ENCODE assay signal across 25 cellular contexts in genomic region chr4:25321703-25322102, GRCh38. TPM values are rescaled to one million over a fixed set of nuclear protein-coding genes. Genes with fewer than 3 reads are reported as not detected.
A peak's percentile ranks its signal among the peaks of the same experiment; 100 is the strongest.
DNase-seq lines count a peak whose midpoint lies in the region; ATAC-seq, FAIRE-seq and TF ChIP-seq lines count a peak whose summit lies in the region.
"Had no signal": no experiment of that assay in that cellular context is flagged by ENCODE, and none has a peak within 500 bp of the region (broad histone marks: within the 10 kb centered on the region; RNA-seq: fewer than 3 reads in every experiment).

No MANE protein-coding gene starts in this region.

- no peak overlapping the region for H3K4me3 Mint-ChIP-seq in activated CD4-positive, alpha-beta T cell treated with anti-CD3 and anti-CD28 coated beads, Interleukin-2, amount 10 ng/mL, durations not matched to agents 7 days and 5 days
- H3K4me3 Mint-ChIP-seq: memory B cell, naive B cell, T-cell had no signal

- H3K27me3 ChIP-seq in bronchial epithelial cell (ENCODE audit: control insufficient read depth, insufficient read depth, low read length) (no peaks in the 10 kb centered on the region), lower lobe of right lung (ENCODE audit: low read depth) (no peaks in the 10 kb centered on the region)
- H3K27me3 ChIP-seq: right atrium auricular region, uterus had no signal

- peak; percentile 43 for FAIRE-seq in bronchial epithelial cell (lab: Jason Lieb, UNC)
- FAIRE-seq: A204.1, D721Med, HTR-8/SVneo had no signal

- intact Hi-C loops in lower lobe of right lung (cut with DNase I) = no loop called here

- TF ChIP-seq CTCF in bronchial epithelial cell (IDR thresholded peaks at IDR 0.05; ENCODE audit: insufficient read depth, low read length, severe bottlenecking) (no peak), lower lobe of right lung (IDR thresholded peaks at IDR 0.05) (no peak)

- no peaks in the 10 kb centered on the region for H3K27me3 Mint-ChIP-seq in activated CD4-positive, alpha-beta T cell treated with anti-CD3 and anti-CD28 coated beads, Interleukin-2, amount 10 ng/mL, durations not matched to agents 7 days and 5 days
- H3K27me3 Mint-ChIP-seq: memory B cell, naive B cell, T-cell had no signal

- POLR2A ChIA-PET in activated CD4-positive, alpha-beta T cell treated with anti-CD3 and anti-CD28 coated beads, Interleukin-2, amount 10 ng/mL, durations not matched to agents 7 days and 5 days (lab: Charles Lee) = no interaction called here

- H3K4me1 ChIP-seq in lower lobe of right lung = no peaks in the 10 kb centered on the region
- H3K4me1 ChIP-seq: right atrium auricular region, uterus had no signal

- H3K4me1 Mint-ChIP-seq in activated CD4-positive, alpha-beta T cell treated with anti-CD3 and anti-CD28 coated beads, Interleukin-2, amount 10 ng/mL, durations not matched to agents 7 days and 5 days = peaks cover 28% of the 10 kb centered on the region
- H3K4me1 Mint-ChIP-seq: memory B cell had no signal

- H3K27ac Mint-ChIP-seq in activated CD4-positive, alpha-beta T cell treated with anti-CD3 and anti-CD28 coated beads, Interleukin-2, amount 10 ng/mL, durations not matched to agents 7 days and 5 days = peak overlapping the region; percentile 38
- H3K27ac Mint-ChIP-seq: memory B cell, T-cell had no signal

- H3K9me3 ChIP-seq in lower lobe of right lung = no peaks in the 10 kb centered on the region
- H3K9me3 ChIP-seq: right atrium auricular region, uterus had no signal

- H3K9me3 Mint-ChIP-seq in activated CD4-positive, alpha-beta T cell treated with anti-CD3 and anti-CD28 coated beads, Interleukin-2, amount 10 ng/mL, durations not matched to agents 7 days and 5 days = no peaks in the 10 kb centered on the region
- H3K9me3 Mint-ChIP-seq: activated T-helper 1 cell treated with anti-CD3 and anti-CD28 coated beads, Interleukin-12 subunit alpha, Interleukin-12 subunit beta, Interleukin-2, Interleukin-4 antibody, amounts not matched to agents 30 ng/mL and 10 ng/mL and 1 ng/mL, durations not matched to agents 14 hours and 24 hours and 36 hours; memory B cell; naive B cell; T-cell had no signal

- CTCF ChIA-PET in activated CD4-positive, alpha-beta T cell treated with anti-CD3 and anti-CD28 coated beads, Interleukin-2, amount 10 ng/mL, durations not matched to agents 7 days and 5 days (lab: Charles Lee) = interaction anchor here (3.7 kb wide), 1 partner anchor 9 kb away, joined by 48 read pairs; the partner anchor contains the start of gene ZCCHC4

- H3K27ac ChIP-seq in lower lobe of right lung = no peak overlapping the region
- H3K27ac ChIP-seq: right atrium auricular region, uterus had no signal

- no peaks in the 10 kb centered on the region for H3K36me3 ChIP-seq in bronchial epithelial cell (ENCODE audit: control insufficient read depth, insufficient read depth, low read length)
- H3K36me3 ChIP-seq in lower lobe of right lung = peaks cover 38% of the 10 kb centered on the region
- H3K36me3 ChIP-seq: uterus had no signal

- peaks cover 20% of the 10 kb centered on the region for H3K36me3 Mint-ChIP-seq in activated CD4-positive, alpha-beta T cell treated with anti-CD3 and anti-CD28 coated beads, Interleukin-2, amount 10 ng/mL, durations not matched to agents 7 days and 5 days (ENCODE audit: low read depth)

- DNase-seq in activated CD4-positive, alpha-beta T cell treated with anti-CD3 and anti-CD28 coated beads, Interleukin-2, amount 10 ng/mL, durations not matched to agents 7 days and 5 days = no peak
- no peak for DNase-seq in activated CD4-positive, alpha-beta T cell treated with anti-CD3 and anti-CD28 coated beads, Interleukin-2, amount 50 U/mL, for 4 hours
- DNase-seq in ELR (ENCODE audit: low read depth) (peak; percentile 16), bronchial epithelial cell (ENCODE audit: low read depth) (peak; percentile 14), lower lobe of right lung (no peak)
- no peak for DNase-seq in NK-92 treated with Interleukin-12 subunit alpha and Interleukin-12 subunit beta, amount 100 ng/mL, for 24 hours (lab: John Stamatoyannopoulos, UW)
- DNase-seq: activated CD4-positive, alpha-beta T cell treated with anti-CD3 and anti-CD28 coated beads, Interleukin-2, amount 50 U/mL, for 48 hours; C1 segment of cervical spinal cord; caudate nucleus; foreskin fibroblast; GOT3; naive B cell; NCI-H1694 treated with DMSO at 0.1 percent for 48 hours; NCI-H2227 treated with DMSO at 0.1 percent for 48 hours; substantia nigra; T-cell; uterus had no signal

- H3K4me3 ChIP-seq in bronchial epithelial cell (ENCODE audit: low read depth, low read length) (no peak overlapping the region), lower lobe of right lung (no peak overlapping the region)
- H3K4me3 ChIP-seq: right atrium auricular region, uterus had no signal

- ATAC-seq in HG03432 (IDR thresholded peaks at IDR 0.05; ENCODE audit: unreplicated experiment) = peak; percentile 54
- no peak for ATAC-seq in GM18907 (IDR thresholded peaks at IDR 0.05; ENCODE audit: unreplicated experiment)
- no peak for ATAC-seq in lower lobe of right lung
- ATAC-seq: T-cell had no signal

RNA-seq across cellular contexts. Expression of gene ZCCHC4, which starts 9.1 kb away (rescaled TPM):
- 10 to 100 TPM; 10.3 to 10.8 TPM for total RNA-seq in activated CD4-positive, alpha-beta T cell treated with anti-CD3 and anti-CD28 coated beads, Interleukin-2, amount 10 ng/mL, durations not matched to agents 7 days and 5 days
- total RNA-seq in bronchial epithelial cell (8.1 and 12.4 TPM in 2 replicates), lower lobe of right lung (12.2 TPM)

RNA-seq across cellular contexts. Expression of gene ANAPC4, which starts 55.4 kb away (rescaled TPM):
- total RNA-seq in activated CD4-positive, alpha-beta T cell treated with anti-CD3 and anti-CD28 coated beads, Interleukin-2, amount 10 ng/mL, durations not matched to agents 7 days and 5 days = 10 to 100 TPM; 37.5 to 47.9 TPM
- 12.5 and 15.0 TPM in 2 replicates for total RNA-seq in bronchial epithelial cell
- total RNA-seq in lower lobe of right lung = 33.8 TPM

Comparison
In these comparisons a context has a peak if more than half of its experiments do, and no peak if none do; other contexts are left out.
1. DNase-seq: peak in ELR (single experiment) and bronchial epithelial cell (single experiment); none in activated CD4-positive, alpha-beta T cell treated with anti-CD3 and anti-CD28 coated beads, Interleukin-2, amount 10 ng/mL, durations not matched to agents 7 days and 5 days (single experiment), activated CD4-positive, alpha-beta T cell treated with anti-CD3 and anti-CD28 coated beads, Interleukin-2, amount 50 U/mL, for 4 hours (0 of 2), NK-92 treated with Interleukin-12 subunit alpha and Interleukin-12 subunit beta, amount 100 ng/mL, for 24 hours (single experiment) and lower lobe of right lung (single experiment).